9 cellular contexts compared by ENCODE assay signal in genomic region chr16:67917140-67917851, GRCh38. TPM values are rescaled to one million over a fixed set of nuclear protein-coding genes. Genes with fewer than 3 reads are reported as not detected.
A peak's percentile ranks its signal among the peaks of the same experiment; 100 is the strongest.
DNase-seq lines count a peak whose midpoint lies in the region; ATAC-seq and TF ChIP-seq lines count a peak whose summit lies in the region.
"Had no signal": no experiment of that assay in that cellular context is flagged by ENCODE, and none has a peak within 500 bp of the region (broad histone marks: within the 10 kb centered on the region; RNA-seq: fewer than 3 reads in every experiment).

No MANE protein-coding gene starts in this region.

- H3K9ac ChIP-seq in skeletal muscle tissue (ENCODE audit: low read depth in 1 of 3, low read length in 3 of 3) = peak overlapping the region; percentile 50 to 80 (median 61)

- H3K4me1 ChIP-seq in HEK293 (ENCODE audit: control insufficient read depth, insufficient read depth, low read length) (no peaks in the 10 kb centered on the region), cardiac muscle cell (ENCODE audit: low read depth) (peaks cover 23% of the 10 kb centered on the region), skeletal muscle tissue (ENCODE audit: control insufficient read depth in 3 of 3, insufficient read depth in 3 of 3, low read length in 3 of 3) (peaks cover 63 to 76% (median 72%) of the 10 kb centered on the region in 3 donors)

- H3K27me3 ChIP-seq in cardiac muscle cell (no peaks in the 10 kb centered on the region), skeletal muscle tissue (ENCODE audit: control insufficient read depth in 3 of 3, insufficient read depth in 3 of 3, low read length in 3 of 3) (no peaks in the 10 kb centered on the region)

- CTCF ChIA-PET in HEK293 (lab: Yijun Ruan, JAX) = interaction anchor here (1.5 kb wide), 1 partner anchor 33 kb away, joined by 6 read pairs; the partner anchor contains the start of gene NRN1L

- ATAC-seq in SK-N-SH treated with all-trans-retinoic acid at 6 μM for 48 hours (peak; percentile 84), HG02938 (IDR thresholded peaks at IDR 0.05; ENCODE audit: unreplicated experiment) (no peak), HG02678 (IDR thresholded peaks at IDR 0.05; ENCODE audit: unreplicated experiment) (no peak), esophagus mucosa (no peak)

- H3K9me3 ChIP-seq in HEK293 (ENCODE audit: control insufficient read depth, insufficient read depth, low read depth, low read length) (no peaks in the 10 kb centered on the region), cardiac muscle cell (ENCODE audit: low read depth) (no peaks in the 10 kb centered on the region), skeletal muscle tissue (ENCODE audit: control insufficient read depth in 3 of 3, low read length in 3 of 3) (no peaks in the 10 kb centered on the region)

- H3K27ac ChIP-seq in HEK293 (ENCODE audit: extremely low read depth, low read depth, low read length) (no peak overlapping the region), cardiac muscle cell (peak overlapping the region; percentile 32), skeletal muscle tissue (ENCODE audit: low read depth, low read length) (peak overlapping the region; percentile 81)

- H3K36me3 ChIP-seq in HEK293 (ENCODE audit: control insufficient read depth in 2 of 2, insufficient read depth in 1 of 2, low read length in 2 of 2) (peaks cover 0 to 42% of the 10 kb centered on the region in 2 experiments; a peak in 2 of 3 replicates), cardiac muscle cell (no peaks in the 10 kb centered on the region), skeletal muscle tissue (ENCODE audit: control insufficient read depth in 3 of 3, insufficient read depth in 3 of 3, low read length in 3 of 3) (peaks cover 5 to 10% (median 7%) of the 10 kb centered on the region in 3 donors)

- DNase-seq in cardiac muscle cell (ENCODE audit: low read depth in 1 of 2, low spot score in 1 of 2) (no peak), kidney glomerular epithelial cell (lab: John Stamatoyannopoulos, UW) (no peak)
- DNase-seq: NCI-H1930 had no signal

- no peak for TF ChIP-seq CTCF in HEK293 (tag by site-specific recombination; IDR thresholded peaks at IDR 0.05)
- TF ChIP-seq CTCF in cardiac muscle cell (IDR thresholded peaks at IDR 0.05; ENCODE audit: low read depth, low read length) = no peak

- H3K4me3 ChIP-seq in HEK293 (ENCODE audit: low read depth, low read length) (no peak overlapping the region), cardiac muscle cell (no peak overlapping the region), skeletal muscle tissue (ENCODE audit: low read length in 3 of 3) (peak overlapping the region in 2 of 3 donors; percentile 3 to 63)

- POLR2A ChIA-PET in HEK293 (lab: Yijun Ruan, JAX) = interaction anchor here (0.8 to 1.2 kb wide), 4 partner anchors 9 to 71 kb away, joined by 3 to 4 read pairs (median 4); partner anchors contain the start of genes NUTF2 and PSKH1

TF ChIP-seq in HEK293, 187 proteins besides CTCF, POLR2A, EP300 and RAD21:
- TF ChIP-seq ZNF221 (tag by site-specific recombination; IDR thresholded peaks at IDR 0.05; ENCODE audit: borderline replicate concordance) (no peak), ZBTB1 (tag by site-specific recombination; IDR thresholded peaks at IDR 0.05) (no peak), ZNF138 (tag by site-specific recombination; IDR thresholded peaks at IDR 0.05; ENCODE audit: borderline replicate concordance) (no peak), ZIC2 (tag by site-specific recombination; IDR thresholded peaks at IDR 0.05) (peak; percentile 62; the same call in 1 of the 2 replicates), ZNF449 (tag by site-specific recombination; IDR thresholded peaks at IDR 0.05) (no peak), ZNF146 (tag by site-specific recombination; IDR thresholded peaks at IDR 0.05) (no peak), BCL11A (tag by site-specific recombination; IDR thresholded peaks at IDR 0.05; ENCODE audit: low read depth) (no peak), KLF9 (tag by site-specific recombination; IDR thresholded peaks at IDR 0.05; ENCODE audit: low read depth) (no peak)

TF ChIP-seq in SK-N-SH treated with all-trans-retinoic acid at 6 μM for 48 hours, 23 proteins besides CTCF, POLR2A, EP300 and RAD21:
- TF ChIP-seq PPARA (CRISPR knock-in tag; IDR thresholded peaks at IDR 0.05; ENCODE audit: borderline replicate concordance) (no peak), ZC3H10 (CRISPR knock-in tag; IDR thresholded peaks at IDR 0.05) (no peak), ARNTL (CRISPR knock-in tag; IDR thresholded peaks at IDR 0.05; ENCODE audit: borderline replicate concordance, low read depth) (no peak), BACH2 (CRISPR knock-in tag; IDR thresholded peaks at IDR 0.05; ENCODE audit: borderline replicate concordance) (no peak), CREB5 (CRISPR knock-in tag; IDR thresholded peaks at IDR 0.05; ENCODE audit: low read depth) (no peak), SNAI2 (CRISPR knock-in tag; IDR thresholded peaks at IDR 0.05) (no peak), TOX (CRISPR knock-in tag; IDR thresholded peaks at IDR 0.05; ENCODE audit: borderline replicate concordance) (no peak), OSR1 (CRISPR knock-in tag; IDR thresholded peaks at IDR 0.05) (no peak), ESRRG (CRISPR knock-in tag; IDR thresholded peaks at IDR 0.05) (no peak), ZFP3 (CRISPR knock-in tag; IDR thresholded peaks at IDR 0.05) (no peak), RARB (CRISPR knock-in tag; IDR thresholded peaks at IDR 0.05) (no peak), ZFP30 (CRISPR knock-in tag; IDR thresholded peaks at IDR 0.05) (no peak), PATZ1 (CRISPR knock-in tag; IDR thresholded peaks at IDR 0.05; ENCODE audit: borderline replicate concordance) (no peak), TCF4 (CRISPR knock-in tag; IDR thresholded peaks at IDR 0.05; ENCODE audit: borderline replicate concordance) (no peak), ZNF8 (CRISPR knock-in tag; IDR thresholded peaks at IDR 0.05) (no peak), CSDC2 (CRISPR knock-in tag; IDR thresholded peaks at IDR 0.05) (no peak), ZNF565 (CRISPR knock-in tag; conservative IDR thresholded peaks at IDR 0.05; ENCODE audit: low read depth) (no peak), CSRNP3 (CRISPR knock-in tag; IDR thresholded peaks at IDR 0.05) (no peak)

RNA-seq across cellular contexts. Expression of gene CTRL, which starts 14.4 kb away (rescaled TPM):
- total RNA-seq in cardiac muscle cell (1.9 and 2.7 TPM in 2 replicates), skeletal muscle tissue (1.0 TPM), esophagus mucosa (0.64 TPM)
- 10.0 and 14.8 TPM in 2 replicates for polyA plus RNA-seq in cardiac muscle cell

RNA-seq across cellular contexts. Expression of gene PSMB10, which starts 19.4 kb away (rescaled TPM):
- 26.7 and 35.1 TPM in 2 replicates for total RNA-seq in cardiac muscle cell
- 34.6 and 53.2 TPM in 2 replicates for polyA plus RNA-seq in cardiac muscle cell
- total RNA-seq in skeletal muscle tissue = 28.7 TPM
- 25.9 TPM for total RNA-seq in esophagus mucosa

RNA-seq across cellular contexts. Expression of gene PSKH1, which starts 24.2 kb away (rescaled TPM):
- total RNA-seq in cardiac muscle cell = 31.0 and 31.6 TPM in 2 replicates
- polyA plus RNA-seq in cardiac muscle cell = 46.7 and 48.8 TPM in 2 replicates
- total RNA-seq in skeletal muscle tissue = 9.9 TPM
- 15.5 TPM for total RNA-seq in esophagus mucosa

RNA-seq across cellular contexts. Expression of gene LCAT, which starts 26.6 kb away (rescaled TPM):
- total RNA-seq in cardiac muscle cell (11.3 and 13.4 TPM in 2 replicates), skeletal muscle tissue (4.2 TPM), esophagus mucosa (4.1 TPM)
- 13.8 and 18.4 TPM in 2 replicates for polyA plus RNA-seq in cardiac muscle cell

RNA-seq across cellular contexts. Expression of gene NRN1L, which starts 32.6 kb away (rescaled TPM):
- total RNA-seq in cardiac muscle cell = 2.2 and 4.8 TPM in 2 replicates
- 0.32 and 0.73 TPM in 2 replicates for polyA plus RNA-seq in cardiac muscle cell
- total RNA-seq in skeletal muscle tissue = 1.0 TPM
- total RNA-seq in esophagus mucosa = not detected

Comparison
In these comparisons a context has a peak if more than half of its experiments do, and no peak if none do; other contexts are left out.
1. H3K4me3 ChIP-seq: peak in skeletal muscle tissue (2 of 3); none in HEK293 (single experiment) and cardiac muscle cell (single experiment).